ENCODE assay signal across 3 cellular contexts in the genomic region with DNA sequence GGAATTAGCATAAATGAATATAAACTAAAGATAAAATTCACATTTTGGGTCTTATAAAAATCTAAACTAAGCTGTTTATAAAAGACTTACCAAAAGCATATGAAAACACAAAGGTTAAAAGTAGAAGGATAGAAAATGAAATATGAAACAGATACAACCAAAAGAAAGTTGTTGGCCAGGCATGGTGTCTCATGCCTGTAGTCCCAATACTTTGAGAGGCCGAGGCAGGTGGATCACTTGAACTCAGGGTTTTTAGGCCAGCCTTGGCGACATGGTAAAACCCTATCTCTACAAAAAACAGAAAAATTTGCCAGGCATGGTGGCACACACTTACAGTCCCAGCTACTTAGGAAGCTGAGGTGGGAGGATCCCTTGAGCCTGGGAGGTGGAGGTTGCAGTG. TPM values are rescaled to one million over a fixed set of nuclear protein-coding genes. Genes with fewer than 3 reads are reported as not detected.
"Had no signal": no experiment of that assay in that cellular context is flagged by ENCODE, and none has a peak within 500 bp of the region (broad histone marks: within the 10 kb centered on the region; RNA-seq: fewer than 3 reads in every experiment).

No MANE protein-coding gene starts in this region.

- H3K4me3 ChIP-seq: GM12878 had no signal

- DNase-seq: GDM1, GF-D8 had no signal

- ATAC-seq: GM12878 had no signal

RNA-seq across cellular contexts. Expression of a gene that starts 51.0 kb away (rescaled TPM):
- polyA plus RNA-seq: GM12878 had no signal
